In genomic region chr17:76484228-76484725, GRCh38 we compare ENCODE assay signal across 1 cellular context.
TF ChIP-seq lines count a peak whose summit lies in the region.

No MANE protein-coding gene starts in this region.

TF ChIP-seq in IMR-90, 13 proteins besides CTCF, POLR2A, EP300 and RAD21:
- TF ChIP-seq SMC3 (IDR thresholded peaks at IDR 0.05; ENCODE audit: low read depth, low read length) (no peak), CHD1 (IDR thresholded peaks at IDR 0.05; ENCODE audit: low read depth, low read length) (no peak), MXI1 (IDR thresholded peaks at IDR 0.05; ENCODE audit: borderline replicate concordance, low read depth, low read length) (no peak), MAZ (IDR thresholded peaks at IDR 0.05; ENCODE audit: borderline replicate concordance, low read depth, low read length) (no peak), NFE2L2 (IDR thresholded peaks at IDR 0.05; ENCODE audit: low read depth, low read length) (no peak), MAFK (IDR thresholded peaks at IDR 0.05; ENCODE audit: low read depth, low read length) (no peak), USF2 (IDR thresholded peaks at IDR 0.05; ENCODE audit: low read depth, low read length) (no peak), RCOR1 (IDR thresholded peaks at IDR 0.05; ENCODE audit: insufficient replicate concordance, low read length) (no peak), FOS (IDR thresholded peaks at IDR 0.05; ENCODE audit: low read depth, low read length) (no peak)
